Comparison of ENCODE assay signal across 8 cellular contexts in genomic region chr11:76207642-76208378, GRCh38. TPM values are rescaled to one million over a fixed set of nuclear protein-coding genes. Genes with fewer than 3 reads are reported as not detected.
DNase-seq lines count a peak whose midpoint lies in the region; ATAC-seq and TF ChIP-seq lines count a peak whose summit lies in the region.

No MANE protein-coding gene starts in this region.

- no peaks in the 10 kb centered on the region for H3K36me3 Mint-ChIP-seq in activated CD4-positive, alpha-beta T cell treated with anti-CD3 and anti-CD28 coated beads for 36 hours (ENCODE audit: low read depth)

- ATAC-seq in HG03045 (IDR thresholded peaks at IDR 0.05; ENCODE audit: unreplicated experiment) = peak; percentile 60
- ATAC-seq in activated CD4-positive, alpha-beta T cell treated with anti-CD3 and anti-CD28 coated beads for 36 hours = peak; percentile 76
- peak; percentile 86 for ATAC-seq in left lung
- no peak for ATAC-seq in GM19467 (IDR thresholded peaks at IDR 0.05; ENCODE audit: unreplicated experiment)

- CTCF ChIA-PET in activated CD4-positive, alpha-beta T cell treated with anti-CD3 and anti-CD28 coated beads for 36 hours (lab: Charles Lee) = interaction anchor here (0.6 to 4.0 kb wide), 57 partner anchors 9 to 925 kb away, joined by 3 to 72 read pairs (median 4); no protein-coding TSS in a partner anchor

- intact Hi-C loops in activated CD4-positive, alpha-beta T cell treated with anti-CD3 and anti-CD28 coated beads for 36 hours (cut with DNase I, micrococcal nuclease) = loop anchor here (1.0 to 5.0 kb wide), 11 partner anchors 27 to 474 kb away; partner anchors contain the start of genes GVQW3 (in 2 of the 2), THAP12 (in 2 of the 2) and EMSY (in 1 of the 2)
- intact Hi-C loops in left lung (cut with DNase I) = loop anchor here in 1 of 2 donors (5.0 kb wide), 1 partner anchor 109 kb away; no protein-coding TSS in a partner anchor

- no peaks in the 10 kb centered on the region for H3K36me3 ChIP-seq in left lung

- POLR2A ChIA-PET in activated CD4-positive, alpha-beta T cell treated with anti-CD3 and anti-CD28 coated beads for 36 hours (lab: Charles Lee) = interaction anchor here (0.6 to 1.3 kb wide), 4 partner anchors 28 to 241 kb away, joined by 3 to 7 read pairs (median 3); no protein-coding TSS in a partner anchor

- TF ChIP-seq CTCF in coronary artery (IDR thresholded peaks at IDR 0.05) = peak; percentile 99
- peak; percentile 97 to 98 for TF ChIP-seq CTCF in left lung (IDR thresholded peaks at IDR 0.05)

- no peak overlapping the region for H3K27ac Mint-ChIP-seq in activated CD4-positive, alpha-beta T cell treated with anti-CD3 and anti-CD28 coated beads for 36 hours

- H3K27me3 Mint-ChIP-seq in activated CD4-positive, alpha-beta T cell treated with anti-CD3 and anti-CD28 coated beads for 36 hours = peaks cover 55% of the 10 kb centered on the region

- DNase-seq in EL = peak; percentile 82
- DNase-seq in NCI-H510A (lab: John Stamatoyannopoulos, UW) = peak; percentile 52
- DNase-seq in activated CD4-positive, alpha-beta T cell treated with anti-CD3 and anti-CD28 coated beads for 36 hours = peak; percentile 87
- no peak for DNase-seq in coronary artery (ENCODE audit: low spot score)
- peak; percentile 82 to 96 for DNase-seq in left lung
- peak; percentile 75 for DNase-seq in stimulated activated CD4-positive, alpha-beta T cell treated with anti-CD3 and anti-CD28 coated beads, Interleukin-1b, Interleukin-23, amount 100 ng/mL, for 48 hours

- H3K27ac ChIP-seq in coronary artery (no peak overlapping the region), left lung (no peak overlapping the region)

- H3K4me1 Mint-ChIP-seq in activated CD4-positive, alpha-beta T cell treated with anti-CD3 and anti-CD28 coated beads for 36 hours = peaks cover 15% of the 10 kb centered on the region

- H3K4me3 Mint-ChIP-seq in activated CD4-positive, alpha-beta T cell treated with anti-CD3 and anti-CD28 coated beads for 36 hours = peak overlapping the region; percentile 60

- peaks cover 23 to 59% of the 10 kb centered on the region in 2 donors for H3K4me1 ChIP-seq in left lung

- H3K9me3 ChIP-seq in left lung = no peaks in the 10 kb centered on the region

- H3K4me3 ChIP-seq in coronary artery = peak overlapping the region; percentile 72
- peak overlapping the region; percentile 48 to 55 for H3K4me3 ChIP-seq in left lung

- H3K9me3 Mint-ChIP-seq in activated CD4-positive, alpha-beta T cell treated with anti-CD3 and anti-CD28 coated beads for 36 hours (ENCODE audit: low read depth) = no peaks in the 10 kb centered on the region

- peaks cover 29 to 100% of the 10 kb centered on the region in 2 donors for H3K27me3 ChIP-seq in left lung

RNA-seq across cellular contexts. Expression of gene WNT11, which starts 1.5 kb away (rescaled TPM):
- not detected for total RNA-seq in activated CD4-positive, alpha-beta T cell treated with anti-CD3 and anti-CD28 coated beads for 36 hours
- total RNA-seq in left lung = 1 to 10 TPM; 1.3 to 4.8 TPM
